ENCODE assay signal across 15 cellular contexts in the genomic region with DNA sequence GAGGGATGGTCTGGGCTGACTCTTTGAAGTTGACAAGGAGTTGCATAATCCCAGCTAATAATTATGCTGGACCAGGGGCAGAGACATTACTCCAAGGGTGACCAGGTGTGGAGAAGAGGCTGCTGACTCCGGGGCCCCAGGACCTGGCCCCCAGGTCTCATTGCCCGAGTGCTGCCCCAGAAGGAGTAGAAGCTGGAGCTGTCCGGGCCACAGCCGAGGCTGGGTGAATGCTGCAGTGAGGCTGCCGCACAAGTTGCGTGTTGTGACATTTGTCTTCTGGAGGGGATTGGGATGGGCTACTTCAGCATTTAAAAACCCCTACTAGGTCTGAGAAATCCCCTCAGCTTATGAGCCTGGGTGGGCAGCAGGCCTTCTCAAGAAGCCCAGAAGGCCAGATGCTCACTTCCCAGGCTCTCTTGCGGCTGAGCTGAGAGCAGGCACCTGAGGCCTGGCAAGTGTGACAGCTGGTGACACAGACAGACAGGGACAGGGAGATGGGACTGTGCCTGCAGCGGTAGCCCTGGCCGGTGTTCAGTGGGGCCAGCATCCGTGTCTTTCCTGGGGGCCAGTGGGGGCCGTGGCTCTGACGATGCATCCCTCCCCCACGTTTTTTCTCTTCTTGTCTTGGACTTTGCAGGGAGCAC.
DNase-seq lines count a peak whose midpoint lies in the region; ATAC-seq and TF ChIP-seq lines count a peak whose summit lies in the region.
"Had no signal": no experiment of that assay in that cellular context is flagged by ENCODE, and none has a peak within 500 bp of the region (broad histone marks: within the 10 kb centered on the region; RNA-seq: fewer than 3 reads in every experiment).

No MANE protein-coding gene starts in this region.

- peak; percentile 65 for DNase-seq in cardiac septum (ENCODE audit: low spot score)
- no peak for DNase-seq in Right ventricle myocardium superior
- peak; percentile 72 for DNase-seq in NCI-H524 treated with DMSO at 0.1 percent for 48 hours (lab: John Stamatoyannopoulos, UW)
- DNase-seq in mesenteric fat pad (ENCODE audit: low spot score) = peak; percentile 77
- peak; percentile 62 for DNase-seq in spleen
- DNase-seq in AML-193 (lab: John Stamatoyannopoulos, UW) = no peak
- no peak for DNase-seq in SIG-M5 treated with dmso at 0.1 percent for 504 hours (lab: John Stamatoyannopoulos, UW; ENCODE audit: unreplicated experiment)
- DNase-seq: CD8-positive, alpha-beta T cell; COR-L47; DND-41; GF-D8 had no signal

- 82 to 92% (median 86%) methylated on average over 11 to 13 of the region's 13 CpGs for WGBS in spleen, 5 donors

- no peak overlapping the region for H3K4me3 ChIP-seq in spleen
- H3K4me3 ChIP-seq: A549 had no signal

- intact Hi-C loops in cardiac septum (cut with DNase I) = no loop called here
- intact Hi-C loops in Right ventricle myocardium superior (cut with DNase I) = no loop called here
- intact Hi-C loops in spleen (cut with DNase I; ENCODE audit: low total_unique reads) = no loop called here

- no peak for TF ChIP-seq CTCF in spleen (IDR thresholded peaks at IDR 0.05 in 8 of 11, conservative IDR thresholded peaks at IDR 0.05 in 3 of 11)

- peaks cover 0 to 12% (median under 1%) of the 10 kb centered on the region in 6 donors for H3K4me1 ChIP-seq in spleen

- peaks cover 0 to 18% (median 0%) of the 10 kb centered on the region in 7 donors for H3K27me3 ChIP-seq in spleen (replicated peaks in 1 of 7)

- H3K9me3 ChIP-seq in spleen = no peaks in the 10 kb centered on the region
- H3K9me3 ChIP-seq: A549 had no signal

- no peak for TF ChIP-seq POLR2A in spleen (IDR thresholded peaks at IDR 0.05)

- ATAC-seq in Right ventricle myocardium superior (ENCODE audit: poor library complexity) = no peak
- no peak for ATAC-seq in GM21423 (IDR thresholded peaks at IDR 0.05; ENCODE audit: unreplicated experiment)
- ATAC-seq: A549; CD8-positive, alpha-beta T cell; HCT116; HepG2 had no signal

- no peak overlapping the region for H3K27ac ChIP-seq in spleen
- H3K27ac ChIP-seq: A549 had no signal

- H3K36me3 ChIP-seq in spleen = no peaks in the 10 kb centered on the region

Comparison
In these comparisons a context has a peak if more than half of its experiments do, and no peak if none do; other contexts are left out.
1. DNase-seq: peak in cardiac septum (single experiment), NCI-H524 treated with DMSO at 0.1 percent for 48 hours (single experiment), mesenteric fat pad (single experiment) and spleen (single experiment); none in Right ventricle myocardium superior (single experiment), AML-193 (0 of 2) and SIG-M5 treated with dmso at 0.1 percent for 504 hours (single experiment).